Comparison of ENCODE assay signal across 1 cellular context in genomic region chr10:94097656-94098055, GRCh38.
TF ChIP-seq lines count a peak whose summit lies in the region.

No MANE protein-coding gene starts in this region.

TF ChIP-seq in IMR-90, 13 proteins besides CTCF, POLR2A, EP300 and RAD21 (continued from another document):
- TF ChIP-seq ELK1 (IDR thresholded peaks at IDR 0.05; ENCODE audit: borderline replicate concordance, low read depth, low read length), result no peak
